8 cellular contexts compared by ENCODE assay signal in genomic region chr21:34693192-34693810, GRCh38. TPM values are rescaled to one million over a fixed set of nuclear protein-coding genes. Genes with fewer than 3 reads are reported as not detected.
DNase-seq lines count a peak whose midpoint lies in the region; ATAC-seq and TF ChIP-seq lines count a peak whose summit lies in the region.

No MANE protein-coding gene starts in this region.

- no peak overlapping the region for H3K4me3 Mint-ChIP-seq in chondrocyte (ENCODE audit: unreplicated experiment)

- ATAC-seq in lower lobe of right lung: peak; percentile 67 to 78

- peak overlapping the region; percentile 33 for H3K27ac ChIP-seq in lower lobe of right lung

- peaks cover 5% of the 10 kb centered on the region for H3K9me3 Mint-ChIP-seq in chondrocyte (ENCODE audit: low read depth)

- H3K27ac Mint-ChIP-seq in chondrocyte (ENCODE audit: unreplicated experiment): no peak overlapping the region

- H3K27me3 ChIP-seq in lower lobe of right lung (ENCODE audit: low read depth): peaks cover 9% of the 10 kb centered on the region

- no peaks in the 10 kb centered on the region for H3K4me1 Mint-ChIP-seq in chondrocyte (ENCODE audit: low read depth)

- no peaks in the 10 kb centered on the region for H3K9me3 ChIP-seq in lower lobe of right lung

- intact Hi-C loops in lower lobe of right lung (cut with DNase I): no loop called here

- peak; percentile 95 for TF ChIP-seq CTCF in chondrocyte (IDR thresholded peaks at IDR 0.05)
- TF ChIP-seq CTCF in lower lobe of right lung (IDR thresholded peaks at IDR 0.05): peak; percentile 83

- DNase-seq in activated gamma-delta T cell treated with Interleukin-2 at 50 U/mL for 16 hours (peak; percentile 48), activated gamma-delta T cell (lab: John Stamatoyannopoulos, UW) (no peak), NCI-H1048 (lab: John Stamatoyannopoulos, UW) (peak; percentile 60), SKM-1 (lab: John Stamatoyannopoulos, UW; ENCODE audit: unreplicated experiment) (peak; percentile 57), chondrocyte (ENCODE audit: low spot score) (no peak), lower lobe of right lung (no peak), superior temporal gyrus (ENCODE audit: extremely low spot score) (peak; percentile 72), GM19240 (ENCODE audit: insufficient read length, low spot score) (no peak)

- H3K4me1 ChIP-seq in lower lobe of right lung: peaks cover 6% of the 10 kb centered on the region

- no peak overlapping the region for H3K4me3 ChIP-seq in lower lobe of right lung

- peaks cover 13% of the 10 kb centered on the region for H3K27me3 Mint-ChIP-seq in chondrocyte (ENCODE audit: low read depth)

- peaks cover 5% of the 10 kb centered on the region for H3K36me3 Mint-ChIP-seq in chondrocyte (ENCODE audit: low read depth)

- H3K36me3 ChIP-seq in lower lobe of right lung: no peaks in the 10 kb centered on the region

RNA-seq across cellular contexts. Expression of gene CLIC6, which starts 24.5 kb away (rescaled TPM):
- 0.08 to 0.24 TPM (median 0.17 TPM) in 3 replicates for total RNA-seq in chondrocyte
- 23.5 TPM for total RNA-seq in lower lobe of right lung

Comparison
In these comparisons a context has a peak if more than half of its experiments do, and no peak if none do; other contexts are left out.
1. DNase-seq: peak in activated gamma-delta T cell treated with Interleukin-2 at 50 U/mL for 16 hours (single experiment), NCI-H1048 (single experiment), SKM-1 (single experiment) and superior temporal gyrus (single experiment); none in activated gamma-delta T cell (single experiment), chondrocyte (single experiment), lower lobe of right lung (single experiment) and GM19240 (single experiment).
2. RNA of gene CLIC6, which starts 24.5 kb away (total RNA-seq): 23.5 TPM in lower lobe of right lung (single experiment); 0.08 to 0.24 TPM in chondrocyte; every median in the first group is over 10 times any median in the second.